13 cellular contexts compared by ENCODE assay signal in the genomic region with DNA sequence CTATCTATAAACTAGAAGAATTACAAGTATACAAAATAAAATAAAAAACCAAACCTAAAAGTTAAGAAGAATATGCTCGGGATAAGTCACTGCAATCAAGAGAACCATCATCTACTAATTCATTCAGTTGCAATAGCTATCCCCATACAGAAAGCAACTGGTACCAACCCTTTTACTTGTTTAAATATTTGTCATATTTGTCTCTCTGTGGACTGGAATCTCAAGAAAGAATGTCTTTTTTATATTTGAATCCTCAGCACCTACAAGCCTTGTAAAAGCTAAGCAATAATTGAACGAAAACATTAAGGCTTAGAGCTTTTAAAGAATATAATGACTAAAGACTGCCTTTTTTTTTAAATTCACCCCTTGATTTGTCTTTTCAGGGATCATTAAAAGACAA. TPM values are rescaled to one million over a fixed set of nuclear protein-coding genes. Genes with fewer than 3 reads are reported as not detected.
DNase-seq lines count a peak whose midpoint lies in the region; ATAC-seq and TF ChIP-seq lines count a peak whose summit lies in the region.
"Had no signal": no experiment of that assay in that cellular context is flagged by ENCODE, and none has a peak within 500 bp of the region (broad histone marks: within the 10 kb centered on the region; RNA-seq: fewer than 3 reads in every experiment).

No MANE protein-coding gene starts in this region.

- H3K36me3 ChIP-seq in ACC112 (ENCODE audit: insufficient read depth, low read length) (no peaks in the 10 kb centered on the region), adipocyte (ENCODE audit: control insufficient read depth, insufficient read depth, low read length, severe bottlenecking) (no peaks in the 10 kb centered on the region)
- H3K36me3 ChIP-seq: HAP-1, SJSA1 had no signal

- no peaks in the 10 kb centered on the region for H3K27me3 ChIP-seq in ACC112 (ENCODE audit: insufficient read depth, low read length)
- no peaks in the 10 kb centered on the region for H3K27me3 ChIP-seq in adipocyte (replicated peaks; ENCODE audit: control insufficient read depth, insufficient read depth, low read length)
- H3K27me3 ChIP-seq: SJSA1 had no signal

- peaks cover 10% of the 10 kb centered on the region for H3K9me3 Mint-ChIP-seq in osteocyte (ENCODE audit: unreplicated experiment)
- H3K9me3 Mint-ChIP-seq in activated T-helper 2 cell treated with anti-CD3 and anti-CD28 coated beads, Interferon-gamma antibody, Interleukin-2, Interleukin-4, amounts not matched to agents 10 μg/mL and 5 μg/mL and 100 μg/mL, durations not matched to agents 14 hours and 24 hours and 36 hours = peaks cover 5% of the 10 kb centered on the region

- H3K4me1 Mint-ChIP-seq in osteocyte (ENCODE audit: unreplicated experiment) = peaks cover 35% of the 10 kb centered on the region
- H3K4me1 Mint-ChIP-seq in activated T-helper 2 cell treated with anti-CD3 and anti-CD28 coated beads, Interferon-gamma antibody, Interleukin-2, Interleukin-4, amounts not matched to agents 10 μg/mL and 5 μg/mL and 100 μg/mL, durations not matched to agents 14 hours and 24 hours and 36 hours (ENCODE audit: low read depth) = peaks cover 30% of the 10 kb centered on the region

- H3K9me3 ChIP-seq in adipocyte (ENCODE audit: control insufficient read depth, low read length) = no peaks in the 10 kb centered on the region
- H3K9me3 ChIP-seq: HAP-1, SJSA1 had no signal

- peaks cover 9% of the 10 kb centered on the region for H3K36me3 Mint-ChIP-seq in osteocyte (ENCODE audit: unreplicated experiment)
- H3K36me3 Mint-ChIP-seq in activated T-helper 2 cell treated with anti-CD3 and anti-CD28 coated beads, Interferon-gamma antibody, Interleukin-2, Interleukin-4, amounts not matched to agents 10 μg/mL and 5 μg/mL and 100 μg/mL, durations not matched to agents 14 hours and 24 hours and 36 hours (ENCODE audit: low read depth) = peaks cover 25% of the 10 kb centered on the region

- no peak for TF ChIP-seq CTCF in osteocyte (IDR thresholded peaks at IDR 0.05)

- H3K79me2 ChIP-seq in ACC112 (ENCODE audit: control insufficient read depth, insufficient read depth, low read length, unreplicated experiment) = peaks cover 57% of the 10 kb centered on the region

- no peaks in the 10 kb centered on the region for H3K27me3 Mint-ChIP-seq in osteocyte (ENCODE audit: unreplicated experiment)
- H3K27me3 Mint-ChIP-seq in activated T-helper 2 cell treated with anti-CD3 and anti-CD28 coated beads, Interferon-gamma antibody, Interleukin-2, Interleukin-4, amounts not matched to agents 10 μg/mL and 5 μg/mL and 100 μg/mL, durations not matched to agents 14 hours and 24 hours and 36 hours (ENCODE audit: low read depth) = no peaks in the 10 kb centered on the region

- intact Hi-C loops in activated T-helper 2 cell treated with anti-CD3 and anti-CD28 coated beads, Interferon-gamma antibody, Interleukin-2, Interleukin-4, amounts not matched to agents 10 μg/mL and 5 μg/mL and 100 μg/mL, durations not matched to agents 14 hours and 24 hours and 36 hours (cut with micrococcal nuclease) = loop anchor here (10.0 kb wide), 1 partner anchor 317 kb away; a partner anchor contains a TSS

- H3K27ac Mint-ChIP-seq in osteocyte (ENCODE audit: unreplicated experiment) = peak overlapping the region; percentile 23
- no peak overlapping the region for H3K27ac Mint-ChIP-seq in activated T-helper 2 cell treated with anti-CD3 and anti-CD28 coated beads, Interferon-gamma antibody, Interleukin-2, Interleukin-4, amounts not matched to agents 10 μg/mL and 5 μg/mL and 100 μg/mL, durations not matched to agents 14 hours and 24 hours and 36 hours

- H3K4me3 Mint-ChIP-seq in osteocyte (ENCODE audit: unreplicated experiment) = no peak overlapping the region
- H3K4me3 Mint-ChIP-seq in activated T-helper 2 cell treated with anti-CD3 and anti-CD28 coated beads, Interferon-gamma antibody, Interleukin-2, Interleukin-4, amounts not matched to agents 10 μg/mL and 5 μg/mL and 100 μg/mL, durations not matched to agents 14 hours and 24 hours and 36 hours (ENCODE audit: low read depth) = no peak overlapping the region

- ATAC-seq in HG03159 (IDR thresholded peaks at IDR 0.05; ENCODE audit: unreplicated experiment) = no peak
- ATAC-seq: K562, Panc1 had no signal

- H3K4me3 ChIP-seq in ACC112 (ENCODE audit: low read depth, low read length) (peak overlapping the region; percentile 59; the same call in 1 of the 2 replicates), adipocyte (ENCODE audit: low read length) (peak overlapping the region; percentile 44)
- H3K4me3 ChIP-seq: HAP-1, K562, SJSA1 had no signal

- peak overlapping the region; percentile 44 for H3K27ac ChIP-seq in ACC112 (ENCODE audit: low read depth, low read length)
- H3K27ac ChIP-seq: SJSA1 had no signal

- H3K4me1 ChIP-seq in ACC112 (ENCODE audit: control insufficient read depth, insufficient read depth, low read length, unreplicated experiment) = peaks cover 39% of the 10 kb centered on the region
- H3K4me1 ChIP-seq in adipocyte (ENCODE audit: control insufficient read depth, insufficient read depth, low read length) = peaks cover 40% of the 10 kb centered on the region
- H3K4me1 ChIP-seq: SJSA1 had no signal

- DNase-seq in EH (ENCODE audit: low read depth) = peak; percentile 29
- DNase-seq in adipocyte (ENCODE audit: low read depth) = peak; percentile 38
- DNase-seq in osteocyte (ENCODE audit: extremely low spot score, unreplicated experiment) = no peak
- no peak for DNase-seq in NCI-H187 treated with DMSO at 0.1 percent for 48 hours (lab: John Stamatoyannopoulos, UW)
- no peak for DNase-seq in activated T-helper 2 cell treated with anti-CD3 and anti-CD28 coated beads, Interferon-gamma antibody, Interleukin-2, Interleukin-4, amounts not matched to agents 10 μg/mL and 5 μg/mL and 100 μg/mL, durations not matched to agents 14 hours and 24 hours and 36 hours (ENCODE audit: low spot score)
- DNase-seq: NCI-H1105 had no signal

- H2AFZ ChIP-seq in ACC112 (ENCODE audit: low read length, unreplicated experiment) = no peak overlapping the region

- H3K9ac ChIP-seq in adipocyte (ENCODE audit: low read length) = peak overlapping the region; percentile 30

RNA-seq across cellular contexts. Expression of a gene that starts 7.9 kb away (rescaled TPM):
- 44.6 and 50.6 TPM in 2 replicates for total RNA-seq in osteocyte
- 21.8 and 22.5 TPM in 2 replicates for total RNA-seq in activated T-helper 2 cell treated with anti-CD3 and anti-CD28 coated beads, Interferon-gamma antibody, Interleukin-2, Interleukin-4, amounts not matched to agents 10 μg/mL and 5 μg/mL and 100 μg/mL, durations not matched to agents 14 hours and 24 hours and 36 hours

RNA-seq across cellular contexts. Expression of a gene that starts 35.7 kb away (rescaled TPM):
- 0.13 TPM in 1 of 2 replicates, not detected in the other for total RNA-seq in osteocyte
- not detected in 2 replicates for total RNA-seq in activated T-helper 2 cell treated with anti-CD3 and anti-CD28 coated beads, Interferon-gamma antibody, Interleukin-2, Interleukin-4, amounts not matched to agents 10 μg/mL and 5 μg/mL and 100 μg/mL, durations not matched to agents 14 hours and 24 hours and 36 hours
- total RNA-seq: K562, NCI-H460, SJSA1 had no signal

Comparison
In these comparisons a context has a peak if more than half of its experiments do, and no peak if none do; other contexts are left out.
1. DNase-seq: peak in EH (single experiment) and adipocyte (single experiment); none in osteocyte (single experiment), NCI-H187 treated with DMSO at 0.1 percent for 48 hours (single experiment) and activated T-helper 2 cell treated with anti-CD3 and anti-CD28 coated beads, Interferon-gamma antibody, Interleukin-2, Interleukin-4, amounts not matched to agents 10 μg/mL and 5 μg/mL and 100 μg/mL, durations not matched to agents 14 hours and 24 hours and 36 hours (single experiment).